15 cellular contexts compared by ENCODE assay signal in the genomic region with DNA sequence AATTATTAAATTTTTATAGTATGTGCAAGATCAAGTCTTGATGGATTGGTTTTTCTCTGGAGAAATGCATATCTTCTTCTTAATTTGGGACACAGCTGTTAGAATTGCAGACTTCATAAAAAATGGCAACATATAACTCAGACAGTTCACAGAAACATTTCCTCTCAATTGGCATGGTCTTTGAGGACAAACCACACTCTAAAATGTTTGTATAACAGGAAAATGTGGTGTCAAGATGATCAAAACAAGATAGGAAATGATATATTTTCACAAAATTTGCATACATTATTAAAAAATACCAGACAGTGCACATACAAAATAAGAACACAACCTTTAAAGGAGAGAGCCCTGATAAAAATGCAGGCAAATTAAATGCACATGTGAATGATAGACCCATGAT.
DNase-seq lines count a peak whose midpoint lies in the region; ATAC-seq and TF ChIP-seq lines count a peak whose summit lies in the region.
"Had no signal": no experiment of that assay in that cellular context is flagged by ENCODE, and none has a peak within 500 bp of the region (broad histone marks: within the 10 kb centered on the region; RNA-seq: fewer than 3 reads in every experiment).

No MANE protein-coding gene starts in this region.

- no peak overlapping the region for H3K18ac ChIP-seq in trophoblast cell (ENCODE audit: low read length)

- no peak overlapping the region for H4K12ac ChIP-seq in trophoblast cell (ENCODE audit: low read depth, low read length)

- intact Hi-C loops in Calu3 (cut with micrococcal nuclease; ENCODE audit: unreplicated experiment): no loop called here

- no peak overlapping the region for H2AK5ac ChIP-seq in trophoblast cell (ENCODE audit: low read length)

- H3K79me2 ChIP-seq in trophoblast cell (ENCODE audit: control insufficient read depth, insufficient read depth, low read length, poor library complexity): no peaks in the 10 kb centered on the region

- H3K27me3 ChIP-seq in CD4-positive, CD25-positive, alpha-beta regulatory T cell (ENCODE audit: control insufficient read depth, insufficient read depth, low read length): no peaks in the 10 kb centered on the region
- H3K27me3 ChIP-seq in trophoblast cell (ENCODE audit: insufficient read depth, low read length): no peaks in the 10 kb centered on the region

- BruUV-seq in Calu3 (replicated peaks; lab: Mats Ljungman, UMichigan): no TSS peak

- H3K9me3 Mint-ChIP-seq in activated CD4-positive, alpha-beta T cell treated with anti-CD3 and anti-CD28 coated beads, Interleukin-2, amount 10 ng/mL, durations not matched to agents 7 days and 5 days: peaks cover 26% of the 10 kb centered on the region
- H3K9me3 Mint-ChIP-seq in CD4-positive, CD25-positive, alpha-beta regulatory T cell: peaks cover 0 to 8% (median 0%) of the 10 kb centered on the region in 7 donors
- H3K9me3 Mint-ChIP-seq in T-cell (peaks cover 0 to 7% (median 0%) of the 10 kb centered on the region in 3 donors), Calu3 (ENCODE audit: low read depth, unreplicated experiment) (no peaks in the 10 kb centered on the region)
- H3K9me3 Mint-ChIP-seq in central memory CD8-positive, alpha-beta T cell: no peaks in the 10 kb centered on the region

- H4K91ac ChIP-seq in trophoblast cell (ENCODE audit: low read depth, low read length): no peak overlapping the region

- peak overlapping the region; percentile 20 for H3K4me3 Mint-ChIP-seq in activated CD4-positive, alpha-beta T cell treated with anti-CD3 and anti-CD28 coated beads, Interleukin-2, amount 10 ng/mL, durations not matched to agents 7 days and 5 days
- peak overlapping the region; percentile 30 to 85 (median 63) for H3K4me3 Mint-ChIP-seq in CD4-positive, CD25-positive, alpha-beta regulatory T cell
- H3K4me3 Mint-ChIP-seq in T-cell: peak overlapping the region; percentile 11 to 57 (median 43)
- H3K4me3 Mint-ChIP-seq in central memory CD8-positive, alpha-beta T cell: peak overlapping the region; percentile 33
- no peak overlapping the region for H3K4me3 Mint-ChIP-seq in Calu3 (ENCODE audit: low read depth, unreplicated experiment)

- H3K9me3 ChIP-seq in CD4-positive, CD25-positive, alpha-beta regulatory T cell (ENCODE audit: control insufficient read depth in 2 of 2, low read length in 2 of 2): no peaks in the 10 kb centered on the region
- no peaks in the 10 kb centered on the region for H3K9me3 ChIP-seq in trophoblast cell (ENCODE audit: insufficient read depth, low read depth, low read length)

- POLR2A ChIA-PET in activated CD4-positive, alpha-beta T cell treated with anti-CD3 and anti-CD28 coated beads, Interleukin-2, amount 10 ng/mL, durations not matched to agents 7 days and 5 days (lab: Charles Lee): no interaction called here
- POLR2A ChIA-PET in T-cell (lab: Charles Lee): no interaction called here

- H3K4me3 ChIP-seq in CD4-positive, CD25-positive, alpha-beta regulatory T cell (ENCODE audit: low read depth, low read length): peak overlapping the region; percentile 72
- H3K4me3 ChIP-seq in trophoblast cell (ENCODE audit: low read depth, low read length): no peak overlapping the region

- H3K27me3 Mint-ChIP-seq in activated CD4-positive, alpha-beta T cell treated with anti-CD3 and anti-CD28 coated beads, Interleukin-2, amount 10 ng/mL, durations not matched to agents 7 days and 5 days: no peaks in the 10 kb centered on the region
- H3K27me3 Mint-ChIP-seq in CD4-positive, CD25-positive, alpha-beta regulatory T cell: no peaks in the 10 kb centered on the region
- no peaks in the 10 kb centered on the region for H3K27me3 Mint-ChIP-seq in T-cell
- H3K27me3 Mint-ChIP-seq in central memory CD8-positive, alpha-beta T cell: no peaks in the 10 kb centered on the region
- H3K27me3 Mint-ChIP-seq in Calu3 (ENCODE audit: unreplicated experiment): peaks cover 62% of the 10 kb centered on the region

- H3K4me1 Mint-ChIP-seq in activated CD4-positive, alpha-beta T cell treated with anti-CD3 and anti-CD28 coated beads, Interleukin-2, amount 10 ng/mL, durations not matched to agents 7 days and 5 days: peaks cover 89% of the 10 kb centered on the region
- H3K4me1 Mint-ChIP-seq in CD4-positive, CD25-positive, alpha-beta regulatory T cell: peaks cover 65 to 86% (median 82%) of the 10 kb centered on the region in 4 donors
- H3K4me1 Mint-ChIP-seq in T-cell (peaks cover 79 to 90% (median 85%) of the 10 kb centered on the region in 3 donors), Calu3 (ENCODE audit: low read depth, unreplicated experiment) (no peaks in the 10 kb centered on the region)
- H3K4me1 Mint-ChIP-seq in central memory CD8-positive, alpha-beta T cell: peaks cover 69% of the 10 kb centered on the region

- no peak overlapping the region for H3K4me2 ChIP-seq in trophoblast cell (ENCODE audit: low read length)

- no peaks in the 10 kb centered on the region for H3K36me3 ChIP-seq in CD4-positive, CD25-positive, alpha-beta regulatory T cell (ENCODE audit: control insufficient read depth, insufficient read depth, low read length)
- no peaks in the 10 kb centered on the region for H3K36me3 ChIP-seq in trophoblast cell (ENCODE audit: control insufficient read depth in 1 of 2, insufficient read depth in 2 of 2, low read length in 2 of 2)

- peak overlapping the region; percentile 39 for H3K27ac ChIP-seq in CD4-positive, CD25-positive, alpha-beta regulatory T cell (ENCODE audit: insufficient read depth, low read length, poor library complexity, severe bottlenecking)
- H3K27ac ChIP-seq in trophoblast cell (ENCODE audit: low read depth, low read length): no peak overlapping the region

- no peaks in the 10 kb centered on the region for H3K79me1 ChIP-seq in trophoblast cell (ENCODE audit: low read length)

- no peak overlapping the region for H2AFZ ChIP-seq in trophoblast cell (ENCODE audit: insufficient read depth, low read length, poor library complexity)

- no peak overlapping the region for H3K4ac ChIP-seq in trophoblast cell (ENCODE audit: low read depth, low read length)

- no peak overlapping the region for H2BK5ac ChIP-seq in trophoblast cell (ENCODE audit: low read depth, low read length, poor library complexity)

- H3K36me3 Mint-ChIP-seq in activated CD4-positive, alpha-beta T cell treated with anti-CD3 and anti-CD28 coated beads, Interleukin-2, amount 10 ng/mL, durations not matched to agents 7 days and 5 days (ENCODE audit: low read depth): peaks cover 21% of the 10 kb centered on the region
- H3K36me3 Mint-ChIP-seq in CD4-positive, CD25-positive, alpha-beta regulatory T cell: no peaks in the 10 kb centered on the region
- H3K36me3 Mint-ChIP-seq in T-cell (peaks cover 4% of the 10 kb centered on the region), Calu3 (ENCODE audit: insufficient read depth, unreplicated experiment) (no peaks in the 10 kb centered on the region)
- no peaks in the 10 kb centered on the region for H3K36me3 Mint-ChIP-seq in central memory CD8-positive, alpha-beta T cell (ENCODE audit: insufficient read depth)

- CTCF ChIA-PET in activated CD4-positive, alpha-beta T cell treated with anti-CD3 and anti-CD28 coated beads, Interleukin-2, amount 10 ng/mL, durations not matched to agents 7 days and 5 days (lab: Charles Lee): interaction anchor here (1.4 to 2.1 kb wide), 5 partner anchors 11 to 32 kb away, joined by 4 to 9 read pairs (median 6); no protein-coding TSS in a partner anchor
- CTCF ChIA-PET in T-cell (lab: Charles Lee): interaction anchor here in 1 of 2 donors (1.1 kb wide), 1 partner anchor 72 kb away, joined by 3 read pairs; no protein-coding TSS in a partner anchor
- CTCF ChIA-PET in Calu3 (lab: Charles Lee): interaction anchor here (1.1 kb wide), 1 partner anchor 12 kb away, joined by 3 read pairs; no protein-coding TSS in a partner anchor

- H3K27ac Mint-ChIP-seq in activated CD4-positive, alpha-beta T cell treated with anti-CD3 and anti-CD28 coated beads, Interleukin-2, amount 10 ng/mL, durations not matched to agents 7 days and 5 days: peak overlapping the region; percentile 82
- peak overlapping the region; percentile 86 to 91 (median 89) for H3K27ac Mint-ChIP-seq in CD4-positive, CD25-positive, alpha-beta regulatory T cell
- H3K27ac Mint-ChIP-seq in T-cell (peak overlapping the region; percentile 64 to 78), Calu3 (ENCODE audit: unreplicated experiment) (no peak overlapping the region)
- peak overlapping the region; percentile 62 for H3K27ac Mint-ChIP-seq in central memory CD8-positive, alpha-beta T cell (ENCODE audit: low read depth)

- H3K9ac ChIP-seq in trophoblast cell (ENCODE audit: low read length): no peak overlapping the region

- peak; percentile 40 to 60 for ATAC-seq in CD4-positive, CD25-positive, alpha-beta regulatory T cell (ENCODE audit: low read depth in 2 of 2)
- peak; percentile 59 to 79 (median 73) for ATAC-seq in T-cell (replicated peaks in 1 of 4)
- peak; percentile 60 for ATAC-seq in central memory CD8-positive, alpha-beta T cell (replicated peaks; ENCODE audit: extremely low read depth, poor library complexity, severe bottlenecking)
- ATAC-seq: PC-3 had no signal

- H3K23ac ChIP-seq in trophoblast cell (ENCODE audit: low read length): no peak overlapping the region

- peaks cover 76% of the 10 kb centered on the region for H3K4me1 ChIP-seq in CD4-positive, CD25-positive, alpha-beta regulatory T cell (ENCODE audit: control insufficient read depth, insufficient read depth, low read length, poor library complexity, severe bottlenecking)
- H3K4me1 ChIP-seq in trophoblast cell (ENCODE audit: control insufficient read depth in 1 of 2, insufficient read depth in 2 of 2, low read length in 2 of 2): no peaks in the 10 kb centered on the region

- H4K8ac ChIP-seq in trophoblast cell (ENCODE audit: low read depth, low read length): no peak overlapping the region

- no peak overlapping the region for H2BK12ac ChIP-seq in trophoblast cell (ENCODE audit: low read length)

- H2BK120ac ChIP-seq in trophoblast cell (ENCODE audit: insufficient read depth, low read length, poor library complexity): no peak overlapping the region

- DNase-seq in activated CD4-positive, alpha-beta T cell treated with anti-CD3 and anti-CD28 coated beads, Interleukin-2, amount 10 ng/mL, durations not matched to agents 7 days and 5 days: no peak
- DNase-seq in activated CD4-positive, alpha-beta T cell treated with anti-CD3 and anti-CD28 coated beads, Interleukin-2, amount 50 U/mL, for 1 hour: no peak
- peak in 2 of 3 donors; percentile 34 to 63 for DNase-seq in CD4-positive, CD25-positive, alpha-beta regulatory T cell
- DNase-seq in T-cell: no peak
- DNase-seq in central memory CD8-positive, alpha-beta T cell (ENCODE audit: low spot score in 2 of 2): no peak
- no peak for DNase-seq in Calu3
- DNase-seq in NCI-H226: no peak
- DNase-seq in trophoblast cell: no peak
- DNase-seq: KBM-7, NCI-H1092, NCI-H1694, NCI-H2107, NCI-H345, NCI-H69, PC-3 had no signal

- TF ChIP-seq CTCF in Calu3 (IDR thresholded peaks at IDR 0.05; ENCODE audit: unreplicated experiment): no peak

- no peak overlapping the region for H3K14ac ChIP-seq in trophoblast cell (ENCODE audit: low read length)

Comparison
In these comparisons a context has a peak if more than half of its experiments do, and no peak if none do; other contexts are left out.
1. DNase-seq: peak in CD4-positive, CD25-positive, alpha-beta regulatory T cell (2 of 3); none in activated CD4-positive, alpha-beta T cell treated with anti-CD3 and anti-CD28 coated beads, Interleukin-2, amount 10 ng/mL, durations not matched to agents 7 days and 5 days (single experiment), activated CD4-positive, alpha-beta T cell treated with anti-CD3 and anti-CD28 coated beads, Interleukin-2, amount 50 U/mL, for 1 hour (single experiment), T-cell (0 of 34), central memory CD8-positive, alpha-beta T cell (0 of 2), Calu3 (single experiment), NCI-H226 (single experiment) and trophoblast cell (0 of 2).
2. Peak in every context shown above with its lines, with median percentiles within 50 percentile points of each other: ATAC-seq.